11 cellular contexts compared by ENCODE assay signal in the genomic region with DNA sequence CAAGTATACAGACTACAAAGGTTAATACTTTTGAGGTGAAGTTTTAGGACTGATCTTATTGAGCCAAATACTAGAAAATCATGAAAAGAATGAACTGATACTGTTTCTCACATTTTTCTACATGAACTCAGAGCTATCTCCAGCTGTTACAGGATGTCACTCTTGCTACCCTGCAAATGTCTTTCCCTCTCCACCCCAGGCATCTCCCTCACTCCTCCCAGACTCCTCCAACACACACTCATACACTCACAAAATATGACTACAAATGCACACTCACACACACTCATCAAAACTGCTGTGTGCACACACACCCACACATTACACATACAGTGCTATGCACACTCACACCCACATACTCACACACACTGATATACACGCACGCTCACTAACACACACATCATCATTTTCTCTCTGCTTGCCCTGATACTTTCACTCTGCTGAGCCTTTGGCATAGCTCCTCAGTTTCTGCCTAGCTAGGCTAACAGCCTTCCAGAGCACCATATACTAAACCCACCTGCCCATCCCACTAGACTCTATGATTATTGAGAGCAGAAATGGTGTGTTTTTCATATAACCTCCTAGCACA.
"Had no signal": no experiment of that assay in that cellular context is flagged by ENCODE, and none has a peak within 500 bp of the region (broad histone marks: within the 10 kb centered on the region; RNA-seq: fewer than 3 reads in every experiment).

No MANE protein-coding gene starts in this region.

- H3K4me3 ChIP-seq: lung, tibial artery, vagina had no signal

- H3K36me3 ChIP-seq: tibial artery, vagina had no signal

- DNase-seq: activated CD4-positive, alpha-beta memory T cell treated with anti-CD3 and anti-CD28 coated beads, Interleukin-2, amount 10 ng/mL, durations not matched to agents 7 days and 5 days; activated CD4-positive, CD25-positive, alpha-beta regulatory T cell treated with anti-CD3 and anti-CD28 coated beads, Interleukin-2, amount 50 U/mL, for 72 hours; activated T-cell treated with anti-CD3 and anti-CD28 coated beads, Interleukin-2, amount 50 U/mL, for 48 hours; central memory CD4-positive, alpha-beta T cell; endodermal cell; glutamatergic neuron; natural killer cell; stimulated activated CD4-positive, alpha-beta T cell treated with anti-CD3 and anti-CD28 coated beads, Interleukin-4, amount 100 ng/mL, for 4 hours; tibial artery had no signal

- H3K27me3 ChIP-seq: tibial artery, vagina had no signal

- H3K9me3 ChIP-seq: tibial artery, vagina had no signal

- H3K4me1 ChIP-seq: vagina had no signal

- H3K27ac ChIP-seq: tibial artery, vagina had no signal
